27 cellular contexts compared by ENCODE assay signal in the genomic region with DNA sequence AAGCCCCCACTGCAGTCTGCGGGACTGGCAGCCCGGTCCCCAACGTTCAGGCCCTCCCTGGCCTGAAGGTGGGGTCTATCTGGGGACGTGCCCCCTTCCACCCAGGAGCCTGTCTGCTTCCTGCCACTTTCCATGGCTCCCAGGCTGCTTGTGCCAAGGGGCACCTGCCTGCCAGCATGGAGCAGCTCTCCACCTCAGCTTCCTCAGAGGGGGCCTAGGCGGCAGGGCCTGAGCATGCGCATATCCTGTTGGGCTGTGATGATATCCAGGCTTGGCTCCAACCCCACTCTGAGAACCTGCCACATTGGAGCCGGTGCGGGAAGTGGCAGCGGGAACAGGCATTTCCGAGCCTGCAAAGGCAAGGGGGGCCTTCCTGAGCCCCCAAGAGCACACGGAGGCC. TPM values are rescaled to one million over a fixed set of nuclear protein-coding genes. Genes with fewer than 3 reads are reported as not detected.
A peak's percentile ranks its signal among the peaks of the same experiment; 100 is the strongest.
DNase-seq lines count a peak whose midpoint lies in the region; ATAC-seq lines count a peak whose summit lies in the region.
"Had no signal": no experiment of that assay in that cellular context is flagged by ENCODE, and none has a peak within 500 bp of the region (broad histone marks: within the 10 kb centered on the region; RNA-seq: fewer than 3 reads in every experiment).

No MANE protein-coding gene starts in this region.

- H3K27ac ChIP-seq in angular gyrus (ENCODE audit: low read depth, low read length), result peak overlapping the region; percentile 4
- peak overlapping the region; percentile 17 for H3K27ac ChIP-seq in temporal lobe (ENCODE audit: low read depth, low read length)
- H3K27ac ChIP-seq: gastrocnemius medialis, ovary, RWPE1, upper lobe of left lung had no signal

- H3K27ac Mint-ChIP-seq in activated naive CD4-positive, alpha-beta T cell treated with anti-CD3 and anti-CD28 coated beads for 36 hours, result no peak overlapping the region
- H3K27ac Mint-ChIP-seq: activated naive CD4-positive, alpha-beta T cell treated with anti-CD3 and anti-CD28 coated beads, Interleukin-2, amount 10 ng/mL, durations not matched to agents 7 days and 5 days; immature natural killer cell had no signal

- H3K27me3 Mint-ChIP-seq in activated naive CD4-positive, alpha-beta T cell treated with anti-CD3 and anti-CD28 coated beads for 36 hours (ENCODE audit: low read depth), result no peaks in the 10 kb centered on the region
- H3K27me3 Mint-ChIP-seq: activated naive CD4-positive, alpha-beta T cell treated with anti-CD3 and anti-CD28 coated beads, Interleukin-2, amount 10 ng/mL, durations not matched to agents 7 days and 5 days; memory B cell; naive B cell had no signal

- H3K4me3 ChIP-seq in H7 (ENCODE audit: insufficient read depth, low read depth, low read length), result no peak overlapping the region
- H3K4me3 ChIP-seq: gastrocnemius medialis, ovary, upper lobe of left lung had no signal

- peaks cover 17% of the 10 kb centered on the region for H3K4me1 Mint-ChIP-seq in activated naive CD4-positive, alpha-beta T cell treated with anti-CD3 and anti-CD28 coated beads for 36 hours (ENCODE audit: low read depth)

- ATAC-seq in HG02798 (IDR thresholded peaks at IDR 0.05; ENCODE audit: poor library complexity, unreplicated experiment), result no peak
- ATAC-seq: activated CD4-positive, CD25-positive, alpha-beta regulatory T cell treated with anti-CD3 and anti-CD28 coated beads, Interleukin-2, amount 50 U/mL, for 24 hours; gastrocnemius medialis; left lobe of liver had no signal

- H3K9me3 Mint-ChIP-seq in activated naive CD4-positive, alpha-beta T cell treated with anti-CD3 and anti-CD28 coated beads for 36 hours, result no peaks in the 10 kb centered on the region
- H3K9me3 Mint-ChIP-seq: activated naive CD4-positive, alpha-beta T cell treated with anti-CD3 and anti-CD28 coated beads, Interleukin-2, amount 10 ng/mL, durations not matched to agents 7 days and 5 days; activated T-helper 1 cell treated with anti-CD3 and anti-CD28 coated beads, Interleukin-12 subunit alpha, Interleukin-12 subunit beta, Interleukin-2, Interleukin-4 antibody, amounts not matched to agents 30 ng/mL and 10 ng/mL and 1 ng/mL, durations not matched to agents 14 hours and 24 hours and 36 hours; immature natural killer cell; memory B cell; naive B cell; T-helper 1 cell treated with Interleukin-12 subunit alpha and Interleukin-12 subunit beta and Interleukin-4 antibody, amounts not matched to agents 30 μg/mL and 1 μg/mL, for 36 hours had no signal

- CTCF ChIA-PET in activated naive CD4-positive, alpha-beta T cell treated with anti-CD3 and anti-CD28 coated beads for 36 hours (lab: Charles Lee), result no interaction called here

- H3K4me3 Mint-ChIP-seq in activated naive CD4-positive, alpha-beta T cell treated with anti-CD3 and anti-CD28 coated beads for 36 hours, result no peak overlapping the region
- H3K4me3 Mint-ChIP-seq: activated naive CD4-positive, alpha-beta T cell treated with anti-CD3 and anti-CD28 coated beads, Interleukin-2, amount 10 ng/mL, durations not matched to agents 7 days and 5 days; activated T-helper 1 cell treated with anti-CD3 and anti-CD28 coated beads, Interleukin-12 subunit alpha, Interleukin-12 subunit beta, Interleukin-2, Interleukin-4 antibody, amounts not matched to agents 30 ng/mL and 10 ng/mL and 1 ng/mL, durations not matched to agents 14 hours and 24 hours and 36 hours; immature natural killer cell; T-helper 1 cell treated with Interleukin-12 subunit alpha and Interleukin-12 subunit beta and Interleukin-4 antibody, amounts not matched to agents 30 μg/mL and 1 μg/mL, for 36 hours had no signal

- H3K27me3 ChIP-seq in H7 (ENCODE audit: control insufficient read depth, insufficient read depth, low read length), result no peaks in the 10 kb centered on the region
- H3K27me3 ChIP-seq: gastrocnemius medialis, ovary, upper lobe of left lung had no signal

- intact Hi-C loops in activated naive CD4-positive, alpha-beta T cell treated with anti-CD3 and anti-CD28 coated beads for 36 hours (cut with micrococcal nuclease), result no loop called here

- no peaks in the 10 kb centered on the region for H3K36me3 ChIP-seq in H7 (replicated peaks; ENCODE audit: control insufficient read depth, insufficient read depth, low read length)
- H3K36me3 ChIP-seq: gastrocnemius medialis, ovary, upper lobe of left lung had no signal

- peaks cover 11% of the 10 kb centered on the region for H3K36me3 Mint-ChIP-seq in activated naive CD4-positive, alpha-beta T cell treated with anti-CD3 and anti-CD28 coated beads for 36 hours (ENCODE audit: low read depth)

- peak; percentile 36 for DNase-seq in H7
- DNase-seq in iPS-NIHi11 (ENCODE audit: low spot score), result peak; percentile 7
- no peak for DNase-seq in RPMI8226
- DNase-seq in activated naive CD4-positive, alpha-beta T cell treated with anti-CD3 and anti-CD28 coated beads for 36 hours, result no peak
- DNase-seq: activated CD4-positive, alpha-beta T cell treated with anti-CD3 and anti-CD28 coated beads, Interleukin-2, amount 50 U/mL, for 48 hours; activated naive CD4-positive, alpha-beta T cell treated with anti-CD3 and anti-CD28 coated beads, Interleukin-2, amount 10 ng/mL, durations not matched to agents 7 days and 5 days; amniotic stem cell; cortex of kidney; gastrocnemius medialis; immature natural killer cell; KBM-7; naive B cell; NCI-H1417; NCI-H2029 treated with DMSO at 0.1 percent for 48 hours; NCI-H748 treated with DMSO at 0.1 percent for 48 hours; small intestine had no signal

RNA-seq across cellular contexts. Expression of gene FUT8, which starts 57.4 kb away (rescaled TPM):
- 34.9 and 38.5 TPM in 2 replicates for total RNA-seq in H7 (2014; rRNA removed; shearing (Covaris generic))
- total RNA-seq in temporal lobe, result 128 TPM
- 10 to 100 TPM; 34.6 to 38.7 TPM for total RNA-seq in activated naive CD4-positive, alpha-beta T cell treated with anti-CD3 and anti-CD28 coated beads for 36 hours

Comparison
In these comparisons a context has a peak if more than half of its experiments do, and no peak if none do; other contexts are left out.
1. DNase-seq: peak in H7 (single experiment) and iPS-NIHi11 (single experiment); none in RPMI8226 (single experiment) and activated naive CD4-positive, alpha-beta T cell treated with anti-CD3 and anti-CD28 coated beads for 36 hours (single experiment).